ENCODE assay signal across 14 cellular contexts in genomic region chr17:66714046-66715023, GRCh38.
DNase-seq lines count a peak whose midpoint lies in the region; ATAC-seq, FAIRE-seq and TF ChIP-seq lines count a peak whose summit lies in the region.
"Had no signal": no experiment of that assay in that cellular context is flagged by ENCODE, and none has a peak within 500 bp of the region (broad histone marks: within the 10 kb centered on the region; RNA-seq: fewer than 3 reads in every experiment).

No MANE protein-coding gene starts in this region.

- H3K4ac ChIP-seq in H1 (replicated peaks; ENCODE audit: insufficient read length, low read depth, low read length), result no peak overlapping the region

- H3K56ac ChIP-seq in H1 (replicated peaks; ENCODE audit: insufficient read length, low read depth, low read length), result no peak overlapping the region

- intact Hi-C loops in activated naive CD4-positive, alpha-beta T cell treated with anti-CD3 and anti-CD28 coated beads for 36 hours (cut with micrococcal nuclease), result loop anchor here (5.0 kb wide), 1 partner anchor 512 kb away; no protein-coding TSS in a partner anchor
- intact Hi-C loops in spleen (cut with DNase I; ENCODE audit: low total_unique reads), result loop anchor here (5.0 kb wide), 1 partner anchor 193 kb away; no protein-coding TSS in a partner anchor

- H4K8ac ChIP-seq in H1 (ENCODE audit: extremely low read depth, insufficient read depth, low read length), result peak overlapping the region; percentile 45

- no peak overlapping the region for H2BK5ac ChIP-seq in H1 (ENCODE audit: low read depth, low read length)

- H3K4me1 Mint-ChIP-seq in activated naive CD4-positive, alpha-beta T cell treated with anti-CD3 and anti-CD28 coated beads for 36 hours (ENCODE audit: low read depth), result peaks cover 26% of the 10 kb centered on the region

- H4K20me1 ChIP-seq in H1 (replicated peaks in 1 of 2; ENCODE audit: control insufficient read depth in 1 of 2, insufficient read depth in 2 of 2, low read length in 2 of 2), result peaks cover 0 to 1% of the 10 kb centered on the region in 2 experiments

- H3K23me2 ChIP-seq in H1 (ENCODE audit: low read depth, low read length), result no peaks in the 10 kb centered on the region

- H2BK20ac ChIP-seq in H1 (ENCODE audit: low read length), result peak overlapping the region; percentile 76; the same call in 1 of the 2 replicates

- TF ChIP-seq POLR2A in H1 (IDR thresholded peaks at IDR 0.05; ENCODE audit: control extremely low read depth in 1 of 2, low read depth in 2 of 2, low read length in 2 of 2) (no peak), spleen (IDR thresholded peaks at IDR 0.05) (no peak)

- H3K27me3 ChIP-seq in H1 (replicated peaks in 1 of 4; ENCODE audit: control insufficient read depth in 3 of 4, extremely low read depth in 1 of 4, insufficient read depth in 3 of 4, low read length in 3 of 4) (no peaks in the 10 kb centered on the region), spleen (replicated peaks in 1 of 7) (no peaks in the 10 kb centered on the region)
- H3K27me3 ChIP-seq: heart right ventricle had no signal

- H3K4me3 Mint-ChIP-seq in activated naive CD4-positive, alpha-beta T cell treated with anti-CD3 and anti-CD28 coated beads for 36 hours, result no peak overlapping the region

- peak overlapping the region; percentile 68 for H4K91ac ChIP-seq in H1 (replicated peaks; ENCODE audit: insufficient read length, low read length)

- FAIRE-seq in H1 (lab: Jason Lieb, UNC), result no peak

- no peak for TF ChIP-seq EP300 in H1 (IDR thresholded peaks at IDR 0.05; ENCODE audit: borderline replicate concordance in 1 of 2, low read depth in 2 of 2, low read length in 2 of 2)

- peak overlapping the region; percentile 24 for H3K27ac Mint-ChIP-seq in activated naive CD4-positive, alpha-beta T cell treated with anti-CD3 and anti-CD28 coated beads for 36 hours

- no peak overlapping the region for H3K23ac ChIP-seq in H1 (ENCODE audit: insufficient read length)

- H3K27ac ChIP-seq in H1 (ENCODE audit: low read depth, low read length) (no peak overlapping the region), spleen (peak overlapping the region in 5 of 8 donors; percentile 4 to 61 (median 45))
- H3K27ac ChIP-seq: C4-2B, heart right ventricle had no signal

- no peak overlapping the region for H3K9ac ChIP-seq in H1 (replicated peaks in 1 of 4; ENCODE audit: extremely low read depth in 1 of 4, low read depth in 3 of 4, low read length in 3 of 4)

- H3K18ac ChIP-seq in H1 (ENCODE audit: extremely low read depth, low read length), result no peak overlapping the region

- 0 out of 2 replicates have a peak overlapping the region, but pooled peaks have one; percentile 60 for H2AK5ac ChIP-seq in H1 (ENCODE audit: low read depth, low read length)

- H2BK12ac ChIP-seq in H1 (ENCODE audit: low read depth, low read length), result peak overlapping the region; percentile 77; the same call in 1 of the 2 replicates

- no peak overlapping the region for H3K4me3 ChIP-seq in H1 (ENCODE audit: extremely low read depth in 1 of 4, insufficient read depth in 2 of 4, low read depth in 3 of 4, low read length in 4 of 4)
- H3K4me3 ChIP-seq in spleen, result no peak overlapping the region
- H3K4me3 ChIP-seq: heart right ventricle had no signal

- no peak for TF ChIP-seq CTCF in H1 (IDR thresholded peaks at IDR 0.05; ENCODE audit: control extremely low read depth in 1 of 3, insufficient read depth in 1 of 3, low read depth in 1 of 3, low read length in 3 of 3)
- no peak for TF ChIP-seq CTCF in spleen (IDR thresholded peaks at IDR 0.05 in 8 of 11, conservative IDR thresholded peaks at IDR 0.05 in 3 of 11)

- H3K14ac ChIP-seq in H1 (ENCODE audit: insufficient read length), result no peak overlapping the region

- H2BK15ac ChIP-seq in H1 (ENCODE audit: low read length), result 0 out of 2 replicates have a peak overlapping the region, but pooled peaks have one; percentile 84

- 88% methylated on average over 16 of the region's 17 CpGs; no CpG with 5 or more reads in 1 of the 2 experiments for WGBS in H1 (ENCODE audit: extremely low coverage in 1 of 2, insufficient coverage in 1 of 2, insufficient read length in 1 of 2, insufficient replicate concordance in 2 of 2, low coverage in 1 of 2, low lambda C conversion rate in 2 of 2, missing lambda C conversion rate in 1 of 2), 2 experiments
- 75 to 91% (median 86%) methylated on average over 16 to 17 of the region's 17 CpGs for WGBS in spleen, 5 donors

- H3K79me1 ChIP-seq in H1 (ENCODE audit: low read depth, low read length), result no peaks in the 10 kb centered on the region

- H3K36me3 Mint-ChIP-seq in activated naive CD4-positive, alpha-beta T cell treated with anti-CD3 and anti-CD28 coated beads for 36 hours (ENCODE audit: low read depth), result peaks cover 15% of the 10 kb centered on the region

- no peak overlapping the region for H3K4me2 ChIP-seq in H1 (ENCODE audit: insufficient read depth in 1 of 2, low read depth in 2 of 2, low read length in 2 of 2)

- H3K79me2 ChIP-seq in H1 (ENCODE audit: control insufficient read depth in 1 of 2, insufficient read depth in 2 of 2, low read length in 2 of 2), result no peaks in the 10 kb centered on the region

- TF ChIP-seq RAD21 in H1 (IDR thresholded peaks at IDR 0.05 in 1 of 2, conservative IDR thresholded peaks at IDR 0.05 in 1 of 2; ENCODE audit: low read depth in 2 of 2, low read length in 2 of 2), result no peak

- no peaks in the 10 kb centered on the region for H3K27me3 Mint-ChIP-seq in activated naive CD4-positive, alpha-beta T cell treated with anti-CD3 and anti-CD28 coated beads for 36 hours (ENCODE audit: low read depth)

- H2AFZ ChIP-seq in H1 (ENCODE audit: low read length), result no peak overlapping the region

- H3K9me3 Mint-ChIP-seq in activated naive CD4-positive, alpha-beta T cell treated with anti-CD3 and anti-CD28 coated beads for 36 hours, result no peaks in the 10 kb centered on the region

- no peak overlapping the region for H2BK120ac ChIP-seq in H1 (replicated peaks; ENCODE audit: low read depth, low read length)

- no peak overlapping the region for H4K5ac ChIP-seq in H1 (ENCODE audit: insufficient read length, low read depth, low read length)

- no peak for DNase-seq in activated naive CD4-positive, alpha-beta T cell treated with anti-CD3 and anti-CD28 coated beads for 36 hours
- no peak for DNase-seq in activated naive CD4-positive, alpha-beta T cell treated with anti-CD3 and anti-CD28 coated beads, Interleukin-2, amount 50 U/mL, for 16 hours
- DNase-seq in RPMI8226, result peak; percentile 29
- DNase-seq in H1 (ENCODE audit: low read depth in 1 of 2, low spot score in 2 of 2), result no peak
- DNase-seq in spleen, result no peak
- DNase-seq in 8988T, result no peak
- DNase-seq in DMS 273 (lab: John Stamatoyannopoulos, UW; ENCODE audit: unreplicated experiment), result no peak
- DNase-seq: activated CD4-positive, CD25-positive, alpha-beta regulatory T cell; effector memory CD4-positive, alpha-beta T cell; heart right ventricle; mesendoderm; SIG-M5 had no signal

- POLR2A ChIA-PET in H1 (lab: Charles Lee; ENCODE audit: partially characterized antibody), result interaction anchor here (0.6 kb wide), 1 partner anchor 15 kb away, joined by 3 read pairs; no protein-coding TSS in a partner anchor

- H3K36me3 ChIP-seq in H1 (ENCODE audit: control insufficient read depth in 2 of 4, insufficient read depth in 4 of 4, low read length in 3 of 4) (no peaks in the 10 kb centered on the region), spleen (no peaks in the 10 kb centered on the region)
- H3K36me3 ChIP-seq: heart right ventricle had no signal

- CTCF ChIA-PET in activated naive CD4-positive, alpha-beta T cell treated with anti-CD3 and anti-CD28 coated beads for 36 hours (lab: Charles Lee), result interaction anchor here (0.6 to 1.2 kb wide), 6 partner anchors 9 to 520 kb away, joined by 3 to 4 read pairs (median 3); no protein-coding TSS in a partner anchor
- CTCF ChIA-PET in H1 (lab: Charles Lee; ENCODE audit: partially characterized antibody), result interaction anchor here (0.6 to 4.1 kb wide), 23 partner anchors 9 to 514 kb away, joined by 3 to 37 read pairs (median 5); no protein-coding TSS in a partner anchor

- peaks cover 10 to 32% (median 16%) of the 10 kb centered on the region in 4 experiments for H3K4me1 ChIP-seq in H1 (replicated peaks in 1 of 4; ENCODE audit: control insufficient read depth in 3 of 4, insufficient read depth in 4 of 4, low read length in 3 of 4)
- peaks cover 0 to 24% (median 0%) of the 10 kb centered on the region in 6 donors for H3K4me1 ChIP-seq in spleen

- H3K9me3 ChIP-seq in H1 (ENCODE audit: insufficient read depth in 2 of 2, low read depth in 1 of 2, low read length in 1 of 2), result no peaks in the 10 kb centered on the region
- H3K9me3 ChIP-seq in spleen, result peaks cover 0 to 4% (median 0%) of the 10 kb centered on the region in 8 donors
- H3K9me3 ChIP-seq: heart right ventricle had no signal

- ATAC-seq in HG02571 (IDR thresholded peaks at IDR 0.05; ENCODE audit: unreplicated experiment), result no peak

TF ChIP-seq in H1, 55 proteins besides CTCF, POLR2A, EP300 and RAD21:
- no peak for TF ChIP-seq CREB1 (IDR thresholded peaks at IDR 0.05)
- TF ChIP-seq CBX8 (IDR thresholded peaks at IDR 0.05; ENCODE audit: borderline replicate concordance, low read depth, low read length), result no peak
